Comparison of ENCODE assay signal across 2 cellular contexts in genomic region chr17:58802188-58802587, GRCh38.
A peak's percentile ranks its signal among the peaks of the same experiment; 100 is the strongest.
TF ChIP-seq lines count a peak whose summit lies in the region.

No MANE protein-coding gene starts in this region.

TF ChIP-seq in HCT116, 20 proteins besides CTCF, POLR2A, EP300 and RAD21:
- TF ChIP-seq YY1 (IDR thresholded peaks at IDR 0.05; ENCODE audit: extremely low read depth, insufficient replicate concordance, low read depth, low read length) (no peak), EZH2phosphoT487 (IDR thresholded peaks at IDR 0.05; ENCODE audit: borderline replicate concordance) (no peak), ATF3 (IDR thresholded peaks at IDR 0.05) (no peak), CBX3 (IDR thresholded peaks at IDR 0.05; ENCODE audit: low read depth) (peak; percentile 77), SIN3A (IDR thresholded peaks at IDR 0.05; ENCODE audit: low read depth) (no peak)

TF ChIP-seq in K562, 482 proteins besides CTCF, POLR2A, EP300 and RAD21:
- no peak for TF ChIP-seq L3MBTL2 (IDR thresholded peaks at IDR 0.05)
- peak; percentile 68 for TF ChIP-seq RBM25 (IDR thresholded peaks at IDR 0.05; ENCODE audit: low read depth, low read length, severe bottlenecking)
- 0 out of 2 replicates have a peak, but pooled peaks have one; percentile 42 for TF ChIP-seq TRIM28 (IDR thresholded peaks at IDR 0.05)
- TF ChIP-seq BCL6 (CRISPR knock-in tag; IDR thresholded peaks at IDR 0.05): no peak
- no peak for TF ChIP-seq CEBPG (CRISPR knock-in tag; IDR thresholded peaks at IDR 0.05)
- no peak for TF ChIP-seq CEBPG (tag; conservative IDR thresholded peaks at IDR 0.05 in 1 of 2, IDR thresholded peaks at IDR 0.05 in 1 of 2)
- no peak for TF ChIP-seq STAT6 (CRISPR knock-in tag; IDR thresholded peaks at IDR 0.05)
- TF ChIP-seq, protein P1, sequence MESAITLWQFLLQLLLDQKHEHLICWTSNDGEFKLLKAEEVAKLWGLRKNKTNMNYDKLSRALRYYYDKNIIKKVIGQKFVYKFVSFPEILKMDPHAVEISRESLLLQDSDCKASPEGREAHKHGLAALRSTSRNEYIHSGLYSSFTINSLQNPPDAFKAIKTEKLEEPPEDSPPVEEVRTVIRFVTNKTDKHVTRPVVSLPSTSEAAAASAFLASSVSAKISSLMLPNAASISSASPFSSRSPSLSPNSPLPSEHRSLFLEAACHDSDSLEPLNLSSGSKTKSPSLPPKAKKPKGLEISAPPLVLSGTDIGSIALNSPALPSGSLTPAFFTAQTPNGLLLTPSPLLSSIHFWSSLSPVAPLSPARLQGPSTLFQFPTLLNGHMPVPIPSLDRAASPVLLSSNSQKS (CRISPR knock-in tag; IDR thresholded peaks at IDR 0.05): no peak
- TF ChIP-seq, protein P2, sequence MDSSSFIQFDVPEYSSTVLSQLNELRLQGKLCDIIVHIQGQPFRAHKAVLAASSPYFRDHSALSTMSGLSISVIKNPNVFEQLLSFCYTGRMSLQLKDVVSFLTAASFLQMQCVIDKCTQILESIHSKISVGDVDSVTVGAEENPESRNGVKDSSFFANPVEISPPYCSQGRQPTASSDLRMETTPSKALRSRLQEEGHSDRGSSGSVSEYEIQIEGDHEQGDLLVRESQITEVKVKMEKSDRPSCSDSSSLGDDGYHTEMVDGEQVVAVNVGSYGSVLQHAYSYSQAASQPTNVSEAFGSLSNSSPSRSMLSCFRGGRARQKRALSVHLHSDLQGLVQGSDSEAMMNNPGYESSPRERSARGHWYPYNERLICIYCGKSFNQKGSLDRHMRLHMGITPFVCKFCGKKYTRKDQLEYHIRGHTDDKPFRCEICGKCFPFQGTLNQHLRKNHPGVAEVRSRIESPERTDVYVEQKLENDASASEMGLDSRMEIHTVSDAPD (CRISPR knock-in tag; IDR thresholded peaks at IDR 0.05): no peak
- TF ChIP-seq PTBP1 (IDR thresholded peaks at IDR 0.05; ENCODE audit: low read depth, low read length): no peak
- TF ChIP-seq MECOM (CRISPR knock-in tag; IDR thresholded peaks at IDR 0.05): no peak
- TF ChIP-seq, protein P3, sequence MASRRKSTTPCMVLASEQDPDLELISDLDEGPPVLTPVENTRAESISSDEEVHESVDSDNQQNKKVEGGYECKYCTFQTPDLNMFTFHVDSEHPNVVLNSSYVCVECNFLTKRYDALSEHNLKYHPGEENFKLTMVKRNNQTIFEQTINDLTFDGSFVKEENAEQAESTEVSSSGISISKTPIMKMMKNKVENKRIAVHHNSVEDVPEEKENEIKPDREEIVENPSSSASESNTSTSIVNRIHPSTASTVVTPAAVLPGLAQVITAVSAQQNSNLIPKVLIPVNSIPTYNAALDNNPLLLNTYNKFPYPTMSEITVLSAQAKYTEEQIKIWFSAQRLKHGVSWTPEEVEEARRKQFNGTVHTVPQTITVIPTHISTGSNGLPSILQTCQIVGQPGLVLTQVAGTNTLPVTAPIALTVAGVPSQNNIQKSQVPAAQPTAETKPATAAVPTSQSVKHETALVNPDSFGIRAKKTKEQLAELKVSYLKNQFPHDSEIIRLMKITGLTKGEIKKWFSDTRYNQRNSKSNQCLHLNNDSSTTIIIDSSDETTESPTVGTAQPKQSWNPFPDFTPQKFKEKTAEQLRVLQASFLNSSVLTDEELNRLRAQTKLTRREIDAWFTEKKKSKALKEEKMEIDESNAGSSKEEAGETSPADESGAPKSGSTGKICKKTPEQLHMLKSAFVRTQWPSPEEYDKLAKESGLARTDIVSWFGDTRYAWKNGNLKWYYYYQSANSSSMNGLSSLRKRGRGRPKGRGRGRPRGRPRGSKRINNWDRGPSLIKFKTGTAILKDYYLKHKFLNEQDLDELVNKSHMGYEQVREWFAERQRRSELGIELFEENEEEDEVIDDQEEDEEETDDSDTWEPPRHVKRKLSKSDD (conservative IDR thresholded peaks at IDR 0.05; ENCODE audit: low read length): no peak
- no peak for TF ChIP-seq RBM34 (IDR thresholded peaks at IDR 0.05; ENCODE audit: borderline replicate concordance, insufficient read depth, low read length)
